Comparison of ENCODE assay signal across 13 cellular contexts in the genomic region with DNA sequence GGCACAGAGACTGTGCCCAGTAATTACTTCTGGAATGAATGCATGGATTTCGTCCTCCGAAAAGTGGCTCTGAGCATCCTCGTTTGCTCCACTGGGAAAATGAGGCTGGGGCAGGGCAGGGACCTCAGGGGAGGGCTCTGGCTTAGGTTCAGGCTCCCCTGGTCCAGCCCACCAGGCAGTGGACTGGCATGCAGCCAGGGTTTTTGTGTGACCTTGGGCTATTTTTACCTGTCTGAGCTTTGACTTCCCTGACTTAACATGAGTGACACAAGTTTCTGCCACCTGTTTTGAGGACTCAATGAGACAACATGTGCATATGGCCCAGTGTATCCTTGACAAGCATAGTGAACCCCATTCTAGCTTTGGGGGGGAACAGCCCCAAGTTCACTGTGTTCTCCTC. TPM values are rescaled to one million over a fixed set of nuclear protein-coding genes. Genes with fewer than 3 reads are reported as not detected.
A peak's percentile ranks its signal among the peaks of the same experiment; 100 is the strongest.
DNase-seq lines count a peak whose midpoint lies in the region; TF ChIP-seq lines count a peak whose summit lies in the region.
"Had no signal": no experiment of that assay in that cellular context is flagged by ENCODE, and none has a peak within 500 bp of the region (broad histone marks: within the 10 kb centered on the region; RNA-seq: fewer than 3 reads in every experiment).

No MANE protein-coding gene starts in this region.

- DNase-seq in MCF 10A (ENCODE audit: unreplicated experiment), result no peak
- no peak for DNase-seq in breast epithelium (ENCODE audit: low spot score in 2 of 2)
- DNase-seq in mesothelial cell of epicardium (ENCODE audit: low spot score in 2 of 2, unreplicated experiment in 2 of 2), result no peak
- DNase-seq in type B pancreatic cell (ENCODE audit: extremely low spot score, unreplicated experiment), result no peak
- DNase-seq in uterus, result no peak
- DNase-seq in NCI-H187 treated with DMSO at 0.1 percent for 48 hours (lab: John Stamatoyannopoulos, UW), result no peak
- DNase-seq in NCI-H1436 treated with DMSO at 0.1 percent for 48 hours (lab: John Stamatoyannopoulos, UW), result no peak
- DNase-seq: activated CD4-positive, alpha-beta T cell treated with anti-CD3 and anti-CD28 coated beads, Interleukin-2, amount 50 U/mL, for 48 hours; activated gamma-delta T cell; AML-193; PC-9 had no signal

- H3K27me3 Mint-ChIP-seq in MCF 10A (ENCODE audit: insufficient read depth, unreplicated experiment), result no peaks in the 10 kb centered on the region
- H3K27me3 Mint-ChIP-seq in mesothelial cell of epicardium (ENCODE audit: low read depth), result no peaks in the 10 kb centered on the region
- peaks cover 6% of the 10 kb centered on the region for H3K27me3 Mint-ChIP-seq in type B pancreatic cell

- H3K36me3 Mint-ChIP-seq in MCF 10A (ENCODE audit: insufficient read depth, unreplicated experiment), result no peaks in the 10 kb centered on the region
- peaks cover 2% of the 10 kb centered on the region for H3K36me3 Mint-ChIP-seq in mesothelial cell of epicardium
- H3K36me3 Mint-ChIP-seq in type B pancreatic cell, result no peaks in the 10 kb centered on the region

- CTCF ChIA-PET in MCF 10A (lab: Yijun Ruan, JAX), result interaction anchor here (0.5 to 4.0 kb wide), 18 partner anchors 18 to 1299 kb away, joined by 3 to 24 read pairs (median 4); partner anchors contain the start of gene EDN2

- no peaks in the 10 kb centered on the region for H3K9me2 ChIP-seq in SU-DHL-6 (replicated peaks; ENCODE audit: insufficient read depth, low read length)

- H4K20me1 ChIP-seq in SU-DHL-6 (ENCODE audit: low read depth, low read length), result no peaks in the 10 kb centered on the region

- H3K27me3 ChIP-seq in breast epithelium (no peaks in the 10 kb centered on the region), SU-DHL-6 (ENCODE audit: low read length) (no peaks in the 10 kb centered on the region), uterus (no peaks in the 10 kb centered on the region)

- TF ChIP-seq CTCF in MCF 10A (IDR thresholded peaks at IDR 0.05; ENCODE audit: unreplicated experiment) (no peak), breast epithelium (IDR thresholded peaks at IDR 0.05) (no peak), SU-DHL-6 (IDR thresholded peaks at IDR 0.05; ENCODE audit: insufficient read depth, low read length, poor library complexity, severe bottlenecking) (no peak), mesothelial cell of epicardium (IDR thresholded peaks at IDR 0.05; ENCODE audit: unreplicated experiment) (no peak), type B pancreatic cell (conservative IDR thresholded peaks at IDR 0.05) (no peak), uterus (IDR thresholded peaks at IDR 0.05) (no peak)

- BruUV-seq in MCF 10A (replicated peaks; lab: Mats Ljungman, UMichigan), result no TSS peak

- H3K36me3 ChIP-seq in breast epithelium, result no peaks in the 10 kb centered on the region
- no peaks in the 10 kb centered on the region for H3K36me3 ChIP-seq in SU-DHL-6 (ENCODE audit: low read length)
- H3K36me3 ChIP-seq in uterus, result no peaks in the 10 kb centered on the region

- H3F3A ChIP-seq in SU-DHL-6 (ENCODE audit: insufficient read depth), result peaks cover 25% of the 10 kb centered on the region

- H3K4me2 ChIP-seq in SU-DHL-6 (ENCODE audit: low read depth, low read length, poor library complexity, severe bottlenecking), result peak overlapping the region; percentile 53

- H3K27ac ChIP-seq in breast epithelium (peak overlapping the region in 1 of 2 donors; percentile 77), SU-DHL-6 (ENCODE audit: low read depth, low read length) (peak overlapping the region; percentile 90), uterus (no peak overlapping the region)

- H3K4me3 Mint-ChIP-seq in MCF 10A (ENCODE audit: unreplicated experiment) (peak overlapping the region; percentile 32), mesothelial cell of epicardium (peak overlapping the region; percentile 66), type B pancreatic cell (peak overlapping the region; percentile 74)
- H3K4me3 Mint-ChIP-seq: T-helper 1 cell treated with Interleukin-12 subunit alpha and Interleukin-12 subunit beta and Interleukin-4 antibody, amounts not matched to agents 30 μg/mL and 1 μg/mL, for 36 hours had no signal

- H3K79me2 ChIP-seq in SU-DHL-6 (ENCODE audit: insufficient read depth, low read length), result no peaks in the 10 kb centered on the region

- POLR2A ChIA-PET in MCF 10A (lab: Yijun Ruan, JAX), result interaction anchor here (0.6 to 1.1 kb wide), 2 partner anchors 19 to 373 kb away, joined by 3 to 5 read pairs; no protein-coding TSS in a partner anchor

- TF ChIP-seq POLR2A in breast epithelium (IDR thresholded peaks at IDR 0.05) (no peak), uterus (IDR thresholded peaks at IDR 0.05) (no peak)

- H3K4me1 ChIP-seq in breast epithelium (peaks cover 3 to 15% of the 10 kb centered on the region in 2 donors), uterus (no peaks in the 10 kb centered on the region)

- H3K4me3 ChIP-seq in breast epithelium, result peak overlapping the region in 1 of 3 donors; percentile 64
- no peak overlapping the region for H3K4me3 ChIP-seq in SU-DHL-6 (ENCODE audit: insufficient read depth, low read length, poor library complexity, severe bottlenecking)
- H3K4me3 ChIP-seq in uterus, result peak overlapping the region in 1 of 2 donors; percentile 44

- no peaks in the 10 kb centered on the region for H3K9me3 Mint-ChIP-seq in MCF 10A (ENCODE audit: unreplicated experiment)
- H3K9me3 Mint-ChIP-seq in mesothelial cell of epicardium, result no peaks in the 10 kb centered on the region
- no peaks in the 10 kb centered on the region for H3K9me3 Mint-ChIP-seq in type B pancreatic cell
- H3K9me3 Mint-ChIP-seq: T-helper 1 cell treated with Interleukin-12 subunit alpha and Interleukin-12 subunit beta and Interleukin-4 antibody, amounts not matched to agents 30 μg/mL and 1 μg/mL, for 36 hours had no signal

- H3K27ac Mint-ChIP-seq in MCF 10A (ENCODE audit: low read depth, unreplicated experiment) (no peak overlapping the region), mesothelial cell of epicardium (no peak overlapping the region), type B pancreatic cell (no peak overlapping the region)
- H3K27ac Mint-ChIP-seq: T-helper 1 cell treated with Interleukin-12 subunit alpha and Interleukin-12 subunit beta and Interleukin-4 antibody, amounts not matched to agents 30 μg/mL and 1 μg/mL, for 36 hours had no signal

- peaks cover 21% of the 10 kb centered on the region for H3K4me1 Mint-ChIP-seq in MCF 10A (ENCODE audit: insufficient read depth, unreplicated experiment)
- peaks cover 25% of the 10 kb centered on the region for H3K4me1 Mint-ChIP-seq in mesothelial cell of epicardium
- peaks cover 13% of the 10 kb centered on the region for H3K4me1 Mint-ChIP-seq in type B pancreatic cell (ENCODE audit: unreplicated experiment)

- peak overlapping the region; percentile 52 for H3K9ac ChIP-seq in SU-DHL-6 (ENCODE audit: low read length)

- H3K9me3 ChIP-seq in breast epithelium (no peaks in the 10 kb centered on the region), SU-DHL-6 (ENCODE audit: insufficient read depth, low read length) (no peaks in the 10 kb centered on the region), uterus (no peaks in the 10 kb centered on the region)

- peak overlapping the region; percentile 43 for H2AFZ ChIP-seq in SU-DHL-6 (ENCODE audit: low read depth, low read length, severe bottlenecking)

- intact Hi-C loops in MCF 10A (cut with micrococcal nuclease) (loop anchor here (5.0 kb wide), 2 partner anchors 35 to 235 kb away; partner anchors contain the start of gene EDN2), breast epithelium (cut with DNase I; ENCODE audit: low total_unique reads) (no loop called here), uterus (cut with DNase I; ENCODE audit: low total_unique reads) (no loop called here)

RNA-seq across cellular contexts. Expression of gene EDN2, which starts 32.6 kb away (rescaled TPM):
- total RNA-seq in MCF 10A (2022), result 0.58 and 0.66 TPM in 2 replicates
- total RNA-seq in breast epithelium, result 1 to 10 TPM in 2 of 3 donors, not detected in 1; 2.3 to 3.8 TPM
- total RNA-seq in mesothelial cell of epicardium, result 2.7 to 4.1 TPM (median 3.5 TPM) in 3 replicates
- total RNA-seq in type B pancreatic cell (ENCODE audit: low replicate concordance), result 0.24 and 1.0 TPM in 2 replicates
- total RNA-seq in uterus, result 1 to 10 TPM in 2 of 4 donors, not detected in 2; 1.6 to 3.7 TPM
